Comparison of ENCODE assay signal across 22 cellular contexts in genomic region chr16:1007284-1007850, GRCh38. TPM values are rescaled to one million over a fixed set of nuclear protein-coding genes. Genes with fewer than 3 reads are reported as not detected.
"Had no signal": no experiment of that assay in that cellular context is flagged by ENCODE, and none has a peak within 500 bp of the region (broad histone marks: within the 10 kb centered on the region; RNA-seq: fewer than 3 reads in every experiment).

No MANE protein-coding gene starts in this region.

- H3K36me3 ChIP-seq: left ventricle myocardium inferior, ovary, prostate gland, right atrium auricular region, tibial artery had no signal

- DNase-seq: activated CD4-positive, alpha-beta T cell treated with anti-CD3 and anti-CD28 coated beads for 1 hour; activated T-cell treated with anti-CD3 and anti-CD28 coated beads, Interleukin-2, amount 50 U/mL, for 1 hour; aorta; foreskin fibroblast; hippocampal formation; kidney glomerular epithelial cell; left ventricle myocardium inferior; mammary epithelial cell; natural killer cell; ovary; stimulated activated CD4-positive, alpha-beta T cell treated with anti-CD3 and anti-CD28 coated beads, Interleukin-12 subunit alpha, Interleukin-12 subunit beta, amount 100 ng/mL, for 4 hours; tibial artery had no signal

- H3K9me3 ChIP-seq: left ventricle myocardium inferior, ovary, prostate gland, right atrium auricular region, tibial artery had no signal

- H3K4me1 ChIP-seq: left ventricle myocardium inferior, prostate gland, right atrium auricular region had no signal

- H3K9me3 Mint-ChIP-seq: activated naive CD4-positive, alpha-beta T cell treated with anti-CD3 and anti-CD28 coated beads, Interleukin-2, amount 50 U/mL, for 72 hours; brain; mesothelial cell of epicardium; natural killer cell; stimulated activated naive CD8-positive, alpha-beta T cell treated with anti-CD3 and anti-CD28 coated beads, Interleukin-15, Interleukin-2, amounts not matched to agents 100 ng/mL and 50 ng/mL, for 24 hours had no signal

- FAIRE-seq: endometrium, TTC549 had no signal

- H3K4me3 Mint-ChIP-seq: brain; mesothelial cell of epicardium; natural killer cell; stimulated activated naive CD8-positive, alpha-beta T cell treated with anti-CD3 and anti-CD28 coated beads, Interleukin-15, Interleukin-2, amounts not matched to agents 100 ng/mL and 50 ng/mL, for 24 hours had no signal

- H3K27ac Mint-ChIP-seq: activated naive CD4-positive, alpha-beta T cell treated with anti-CD3 and anti-CD28 coated beads, Interleukin-2, amount 50 U/mL, for 72 hours; brain; mesothelial cell of epicardium; natural killer cell; stimulated activated naive CD8-positive, alpha-beta T cell treated with anti-CD3 and anti-CD28 coated beads, Interleukin-15, Interleukin-2, amounts not matched to agents 100 ng/mL and 50 ng/mL, for 24 hours had no signal

- H3K27ac ChIP-seq: left ventricle myocardium inferior, ovary, prostate gland, right atrium auricular region, tibial artery had no signal

- H3K27me3 ChIP-seq: ovary, right atrium auricular region had no signal

- H3K36me3 Mint-ChIP-seq: activated naive CD4-positive, alpha-beta T cell treated with anti-CD3 and anti-CD28 coated beads, Interleukin-2, amount 50 U/mL, for 72 hours; brain; mesothelial cell of epicardium; natural killer cell had no signal

- H3K4me3 ChIP-seq: left ventricle myocardium inferior, ovary, prostate gland, right atrium auricular region, tibial artery had no signal

- ATAC-seq: activated naive CD4-positive, alpha-beta T cell treated with anti-CD3 and anti-CD28 coated beads, Interleukin-2, amount 50 U/mL, for 72 hours; natural killer cell had no signal

RNA-seq across cellular contexts. Expression of gene SOX8, which starts 25.8 kb away (rescaled TPM):
- total RNA-seq: epithelial cell of proximal tubule, fibroblast of lung, natural killer cell had no signal
- polyA plus RNA-seq: mammary epithelial cell had no signal
